27 cellular contexts compared by ENCODE assay signal in the genomic region with DNA sequence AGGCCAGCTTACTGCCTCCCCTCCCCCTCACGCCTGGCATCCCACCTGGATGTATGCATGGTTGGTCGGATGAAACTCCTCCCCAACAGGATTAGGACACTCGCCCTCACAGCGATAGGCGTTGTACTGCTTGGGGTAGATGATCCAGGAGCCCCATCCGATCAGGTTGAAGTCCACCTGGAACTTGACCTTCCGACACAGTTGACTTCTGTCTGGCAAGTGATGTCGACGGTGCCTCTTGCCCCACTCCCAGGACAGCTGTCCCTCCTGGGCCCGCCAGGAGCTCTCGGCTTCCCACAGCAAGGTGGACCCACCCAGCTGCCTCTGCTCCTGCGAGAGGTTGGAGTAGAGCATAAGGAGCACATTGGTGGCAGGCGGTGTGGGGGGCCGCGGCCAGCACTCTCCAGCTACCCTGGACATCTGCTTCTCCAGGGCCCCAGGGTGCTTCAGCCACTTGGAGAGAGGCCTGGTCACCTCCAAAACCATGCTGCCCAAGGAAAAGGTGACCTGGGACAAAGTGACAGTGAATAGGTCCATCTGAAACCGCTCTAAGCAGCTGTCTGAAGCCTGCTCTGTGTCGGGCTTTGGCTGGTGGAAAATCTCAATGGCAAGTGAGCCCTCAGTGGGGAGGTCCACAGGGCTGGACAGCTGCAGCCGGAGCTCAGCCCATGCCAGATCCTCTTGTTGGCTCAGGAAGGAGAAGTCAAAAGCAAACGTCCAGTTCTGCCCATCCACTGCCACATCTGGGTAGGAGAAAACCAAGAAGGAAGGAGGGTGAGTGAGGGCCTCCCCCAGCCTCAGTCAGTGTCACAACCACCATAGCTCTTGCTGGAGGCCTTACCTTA. TPM values are rescaled to one million over a fixed set of nuclear protein-coding genes. Genes with fewer than 3 reads are reported as not detected.
"Had no signal": no experiment of that assay in that cellular context is flagged by ENCODE, and none has a peak within 500 bp of the region (broad histone marks: within the 10 kb centered on the region; RNA-seq: fewer than 3 reads in every experiment).

No MANE protein-coding gene starts in this region.

- H3K4me3 Mint-ChIP-seq: activated CD4-positive, alpha-beta T cell treated with anti-CD3 and anti-CD28 coated beads, Interleukin-2, amount 10 ng/mL, durations not matched to agents 24 days and 14 days; activated CD8-positive, alpha-beta memory T cell treated with anti-CD3 and anti-CD28 coated beads, Interleukin-2, amount 10 ng/mL, durations not matched to agents 7 days and 5 days; activated naive CD4-positive, alpha-beta T cell treated with anti-CD3 and anti-CD28 coated beads, Interleukin-2, amount 10 ng/mL, durations not matched to agents 7 days and 5 days; activated naive CD8-positive, alpha-beta T cell treated with anti-CD3 and anti-CD28 coated beads for 36 hours; activated T-cell treated with anti-CD3 and anti-CD28 coated beads, Interleukin-2, amount 50 U/mL, for 4 hours; T-helper 17 cell; WTC11 had no signal

- H3K9me3 ChIP-seq: SJSA1 had no signal

- H3K27ac Mint-ChIP-seq: activated CD4-positive, alpha-beta T cell treated with anti-CD3 and anti-CD28 coated beads, Interleukin-2, amount 10 ng/mL, durations not matched to agents 24 days and 14 days; activated CD8-positive, alpha-beta memory T cell treated with anti-CD3 and anti-CD28 coated beads, Interleukin-2, amount 10 ng/mL, durations not matched to agents 7 days and 5 days; activated naive CD4-positive, alpha-beta T cell treated with anti-CD3 and anti-CD28 coated beads, Interleukin-2, amount 10 ng/mL, durations not matched to agents 7 days and 5 days; activated naive CD8-positive, alpha-beta T cell treated with anti-CD3 and anti-CD28 coated beads for 36 hours; T-helper 17 cell; WTC11 had no signal

- H3K9me3 Mint-ChIP-seq: activated CD4-positive, alpha-beta T cell treated with anti-CD3 and anti-CD28 coated beads, Interleukin-2, amount 10 ng/mL, durations not matched to agents 24 days and 14 days; activated naive CD4-positive, alpha-beta T cell treated with anti-CD3 and anti-CD28 coated beads, Interleukin-2, amount 10 ng/mL, durations not matched to agents 7 days and 5 days; activated naive CD8-positive, alpha-beta T cell treated with anti-CD3 and anti-CD28 coated beads for 36 hours; activated T-cell treated with anti-CD3 and anti-CD28 coated beads, Interleukin-2, amount 50 U/mL, for 4 hours; WTC11 had no signal

- H3K27ac ChIP-seq: SJSA1 had no signal

- H3K4me3 ChIP-seq: K562, SJSA1 had no signal

- H3K36me3 Mint-ChIP-seq: activated CD8-positive, alpha-beta memory T cell treated with anti-CD3 and anti-CD28 coated beads, Interleukin-2, amount 10 ng/mL, durations not matched to agents 7 days and 5 days; activated naive CD8-positive, alpha-beta T cell treated with anti-CD3 and anti-CD28 coated beads for 36 hours had no signal

- H3K27me3 ChIP-seq: SJSA1 had no signal

- DNase-seq: activated CD4-positive, alpha-beta T cell treated with anti-CD3 and anti-CD28 coated beads, Interleukin-2, amount 10 ng/mL, durations not matched to agents 24 days and 14 days; activated CD4-positive, alpha-beta T cell treated with anti-CD3 and anti-CD28 coated beads, Interleukin-2, amount 50 U/mL, for 48 hours; activated CD4-positive, CD25-positive, alpha-beta regulatory T cell treated with anti-CD3 and anti-CD28 coated beads, Interleukin-2, amount 50 U/mL, for 72 hours; activated CD8-positive, alpha-beta memory T cell treated with anti-CD3 and anti-CD28 coated beads, Interleukin-2, amount 10 ng/mL, durations not matched to agents 7 days and 5 days; activated gamma-delta T cell treated with Interleukin-2 at 50 U/mL for 16 hours; activated naive CD4-positive, alpha-beta T cell treated with anti-CD3 and anti-CD28 coated beads, Interleukin-2, amount 10 ng/mL, durations not matched to agents 7 days and 5 days; activated naive CD8-positive, alpha-beta T cell treated with anti-CD3 and anti-CD28 coated beads for 36 hours; activated T-cell treated with anti-CD3 and anti-CD28 coated beads, Interleukin-2, amount 50 U/mL, for 4 hours; anterior cingulate cortex; caudate nucleus; Karpas-422; MM.1S; NCI-H1105; NCI-H1436; NCI-H187; NCI-H2081; NCI-H510A treated with DMSO at 0.1 percent for 48 hours; NCI-H69; NK-92 treated with Interleukin-12 subunit alpha and Interleukin-12 subunit beta, amount 100 ng/mL, for 24 hours; OCI-M1; RPMI8226; T-helper 17 cell; T-helper 9 cell had no signal

- H3K4me1 ChIP-seq: SJSA1 had no signal

RNA-seq across cellular contexts. Expression of gene NODAL, which starts 6.0 kb away (rescaled TPM):
- total RNA-seq: activated CD4-positive, alpha-beta T cell treated with anti-CD3 and anti-CD28 coated beads, Interleukin-2, amount 10 ng/mL, durations not matched to agents 24 days and 14 days; activated CD8-positive, alpha-beta memory T cell treated with anti-CD3 and anti-CD28 coated beads, Interleukin-2, amount 10 ng/mL, durations not matched to agents 7 days and 5 days; activated naive CD8-positive, alpha-beta T cell treated with anti-CD3 and anti-CD28 coated beads for 36 hours; activated T-cell treated with anti-CD3 and anti-CD28 coated beads, Interleukin-2, amount 50 U/mL, for 4 hours; K562; Right ventricle myocardium inferior; SJSA1; T-helper 17 cell had no signal

RNA-seq across cellular contexts. Expression of gene PALD1, which starts 43.1 kb away (rescaled TPM):
- total RNA-seq: SJSA1 had no signal
